ENCODE assay signal across 8 cellular contexts in genomic region chr2:101252408-101253012, GRCh38. TPM values are rescaled to one million over a fixed set of nuclear protein-coding genes. Genes with fewer than 3 reads are reported as not detected.
DNase-seq lines count a peak whose midpoint lies in the region; ATAC-seq and TF ChIP-seq lines count a peak whose summit lies in the region.

CNOT11 (plus strand) TSS chr2:101252886; CDS start chr2:101252965, 79 bp downstream.

- H3K27ac ChIP-seq in dorsolateral prefrontal cortex, result peak within 1 kb of the TSS; percentile 57 to 97 (median 91)

- peak within 1 kb of the TSS; percentile 79 to 100 (median 99) for H3K4me3 ChIP-seq in dorsolateral prefrontal cortex
- H3K4me3 ChIP-seq in lower leg skin (ENCODE audit: low read depth, poor library complexity, severe bottlenecking), result peak within 1 kb of the TSS; percentile 86

- H3K9me3 Mint-ChIP-seq in CD14-positive monocyte, result peaks cover 0 to 4% (median 2%) of the 10 kb centered on the region in 7 donors

- DNase-seq in CD14-positive monocyte (ENCODE audit: low spot score) (peak; percentile 99), NCI-H82 (lab: John Stamatoyannopoulos, UW) (peak; percentile 99), dorsolateral prefrontal cortex (peak; percentile 93 to 97 (median 96)), lower leg skin (ENCODE audit: low spot score in 2 of 2) (peak; percentile 99 to 100)
- peak; percentile 99 for DNase-seq in activated CD4-positive, alpha-beta T cell treated with anti-CD3 and anti-CD28 coated beads, Interleukin-2, amount 50 U/mL, for 48 hours
- peak; percentile 99 for DNase-seq in stimulated activated CD4-positive, alpha-beta T cell treated with anti-CD3 and anti-CD28 coated beads, Interleukin-4, amount 100 ng/mL, for 48 hours (ENCODE audit: low read depth in 2 of 2)

- H3K27me3 ChIP-seq in dorsolateral prefrontal cortex, result no peaks in the 10 kb centered on the region

- peak within 1 kb of the TSS; percentile 74 to 94 (median 92) for H3K27ac Mint-ChIP-seq in CD14-positive monocyte

- no peaks in the 10 kb centered on the region for H3K27me3 Mint-ChIP-seq in CD14-positive monocyte (ENCODE audit: low read depth in 3 of 3)

- no peak for TF ChIP-seq CTCF in CD14-positive monocyte (IDR thresholded peaks at IDR 0.05)
- TF ChIP-seq CTCF in dorsolateral prefrontal cortex (IDR thresholded peaks at IDR 0.05 in 54 of 56, conservative IDR thresholded peaks at IDR 0.05 in 2 of 56; ENCODE audit: low read depth in 1 of 56, partially characterized antibody in 56 of 56), result peak in 25 of 56 donors; percentile 6 to 45 (median 25)
- TF ChIP-seq CTCF in lower leg skin (IDR thresholded peaks at IDR 0.05), result no peak

- H3K36me3 Mint-ChIP-seq in CD14-positive monocyte, result peaks cover 2 to 8% of the 10 kb centered on the region in 2 donors

- 1% methylated on average over 40 to 61 of the region's 63 CpGs for WGBS in lower leg skin, 2 donors

- peaks cover 44% of the 10 kb centered on the region for H3K4me1 Mint-ChIP-seq in CD14-positive monocyte

- peak within 1 kb of the TSS; percentile 96 for H3K4me3 Mint-ChIP-seq in CD14-positive monocyte

- peak in 1 of 2 donors; percentile 41 for TF ChIP-seq POLR2A in lower leg skin (IDR thresholded peaks at IDR 0.05)

- peak; percentile 84 for ATAC-seq in GM19397 (IDR thresholded peaks at IDR 0.05; ENCODE audit: unreplicated experiment)
- ATAC-seq in HG03571 (IDR thresholded peaks at IDR 0.05; ENCODE audit: unreplicated experiment), result peak; percentile 85

- intact Hi-C loops in CD14-positive monocyte (cut with micrococcal nuclease) (loop anchor here (2.0 to 10.0 kb wide), 3 partner anchors 55 to 250 kb away; partner anchors contain the start of genes RNF149 (in 2 of the 2), RPL31 (in 1 of the 2) and TBC1D8 (in 1 of the 2)), dorsolateral prefrontal cortex (cut with DNase I) (loop anchor here (2.0 to 5.0 kb wide), 6 partner anchors 55 to 250 kb away; partner anchors contain the start of genes RNF149 (in 2 of the 2), CREG2 (in 1 of the 2), RPL31 (in 1 of the 2) and TBC1D8 (in 1 of the 2)), lower leg skin (cut with DNase I; ENCODE audit: low total_unique reads) (no loop called here)

RNA-seq across cellular contexts. Expression of gene CNOT11, which starts in this region (rescaled TPM):
- polyA plus RNA-seq in CD14-positive monocyte, result 10 to 100 TPM; 38.4 to 39.0 TPM
- 10 to 100 TPM; 17.6 to 47.8 (median 29.3) TPM for total RNA-seq in dorsolateral prefrontal cortex
- 10 to 100 TPM; 26.1 to 32.1 (median 28.7) TPM for total RNA-seq in lower leg skin

Comparison
In these comparisons a context has a peak if more than half of its experiments do, and no peak if none do; other contexts are left out.
1. Peak in every context shown above with its lines: DNase-seq, ATAC-seq, H3K4me3 ChIP-seq and H3K27ac ChIP-seq.